In genomic region chr16:83561876-83562275, GRCh38 we compare ENCODE assay signal across 15 cellular contexts.
DNase-seq lines count a peak whose midpoint lies in the region; ATAC-seq, FAIRE-seq and TF ChIP-seq lines count a peak whose summit lies in the region.
"Had no signal": no experiment of that assay in that cellular context is flagged by ENCODE, and none has a peak within 500 bp of the region (broad histone marks: within the 10 kb centered on the region; RNA-seq: fewer than 3 reads in every experiment).

No MANE protein-coding gene starts in this region.

- H3K9me3 Mint-ChIP-seq in endodermal cell = no peaks in the 10 kb centered on the region

- no peak for FAIRE-seq in H54 (lab: Jason Lieb, UNC)

- H3K27ac Mint-ChIP-seq in endodermal cell = no peak overlapping the region
- H3K27ac Mint-ChIP-seq: HFFc6 had no signal

- no peaks in the 10 kb centered on the region for H3K9me3 ChIP-seq in endodermal cell (ENCODE audit: control insufficient read depth, low read length)
- H3K9me3 ChIP-seq: spleen, suprapubic skin had no signal

- no peak for TF ChIP-seq CTCF in endodermal cell (conservative IDR thresholded peaks at IDR 0.05)
- TF ChIP-seq CTCF in GM10266 (IDR thresholded peaks at IDR 0.05; ENCODE audit: control insufficient read depth, insufficient read depth, low read depth, missing control alignments) = no peak

- no peak for TF ChIP-seq POLR2A in H54 (IDR thresholded peaks at IDR 0.05; ENCODE audit: low read depth, low read length)

- H3K4me1 Mint-ChIP-seq in endodermal cell = peaks cover 2% of the 10 kb centered on the region

- H3K4me3 Mint-ChIP-seq in endodermal cell = no peak overlapping the region
- H3K4me3 Mint-ChIP-seq: HFFc6 had no signal

- ATAC-seq in GM19328 (IDR thresholded peaks at IDR 0.05; ENCODE audit: unreplicated experiment) = no peak

- WGBS in endodermal cell (ENCODE audit: insufficient coverage in 1 of 2, insufficient read length in 1 of 2), 2 experiments = 94 to 100% methylated on average over 2 of the region's 2 CpGs

- no peaks in the 10 kb centered on the region for H3K27me3 ChIP-seq in endodermal cell (ENCODE audit: control insufficient read depth, insufficient read depth, low read length, poor library complexity, severe bottlenecking)
- H3K27me3 ChIP-seq: suprapubic skin had no signal

- H3K27ac ChIP-seq in endodermal cell (ENCODE audit: low read depth, low read length) = no peak overlapping the region
- H3K27ac ChIP-seq: spleen, suprapubic skin had no signal

- DNase-seq in H54 (ENCODE audit: insufficient read length, low spot score) = peak; percentile 6
- peak; percentile 68 for DNase-seq in endodermal cell
- peak; percentile 69 for DNase-seq in myocyte (ENCODE audit: low read depth)
- DNase-seq in activated CD4-positive, alpha-beta T cell treated with anti-CD3 and anti-CD28 coated beads for 4 hours = no peak
- no peak for DNase-seq in GM10266 (ENCODE audit: extremely low spot score)
- no peak for DNase-seq in NCI-H1694 (lab: John Stamatoyannopoulos, UW)
- DNase-seq: activated naive CD4-positive, alpha-beta T cell; HFFc6; NCI-H146; NCI-H774; SHP77; spleen had no signal

- H3K36me3 ChIP-seq in endodermal cell (ENCODE audit: control insufficient read depth, insufficient read depth, low read length) = no peaks in the 10 kb centered on the region
- H3K36me3 ChIP-seq: spleen, suprapubic skin had no signal

- no peak overlapping the region for H3K9ac ChIP-seq in endodermal cell (ENCODE audit: extremely low read depth, low read length, poor library complexity, severe bottlenecking)

- H3K4me1 ChIP-seq in endodermal cell (ENCODE audit: control insufficient read depth, insufficient read depth, low read length) = no peaks in the 10 kb centered on the region
- H3K4me1 ChIP-seq: spleen, suprapubic skin had no signal

- H3K36me3 Mint-ChIP-seq in endodermal cell (ENCODE audit: low read depth) = no peaks in the 10 kb centered on the region

- H3K4me3 ChIP-seq in endodermal cell (ENCODE audit: low read length) = no peak overlapping the region
- H3K4me3 ChIP-seq: spleen, suprapubic skin had no signal

- H3K27me3 Mint-ChIP-seq in endodermal cell (ENCODE audit: insufficient read depth) = peaks cover 3% of the 10 kb centered on the region

TF ChIP-seq in PFSK-1, 5 proteins besides CTCF, POLR2A, EP300 and RAD21:
- TF ChIP-seq TAF1 (IDR thresholded peaks at IDR 0.05; ENCODE audit: borderline replicate concordance, insufficient read depth, low read length) (no peak), REST (IDR thresholded peaks at IDR 0.05; ENCODE audit: insufficient read depth in 1 of 2, low read depth in 2 of 2, low read length in 2 of 2) (peak; percentile 77 to 95)
TF ChIP-seq in PFSK-1: peak in this region for 1.

Comparison
In these comparisons a context has a peak if more than half of its experiments do, and no peak if none do; other contexts are left out.
1. DNase-seq: peak in H54 (single experiment), endodermal cell (single experiment) and myocyte (single experiment); none in activated CD4-positive, alpha-beta T cell treated with anti-CD3 and anti-CD28 coated beads for 4 hours (0 of 2), GM10266 (single experiment) and NCI-H1694 (single experiment).